ENCODE assay signal across 1 cellular context in the genomic region with DNA sequence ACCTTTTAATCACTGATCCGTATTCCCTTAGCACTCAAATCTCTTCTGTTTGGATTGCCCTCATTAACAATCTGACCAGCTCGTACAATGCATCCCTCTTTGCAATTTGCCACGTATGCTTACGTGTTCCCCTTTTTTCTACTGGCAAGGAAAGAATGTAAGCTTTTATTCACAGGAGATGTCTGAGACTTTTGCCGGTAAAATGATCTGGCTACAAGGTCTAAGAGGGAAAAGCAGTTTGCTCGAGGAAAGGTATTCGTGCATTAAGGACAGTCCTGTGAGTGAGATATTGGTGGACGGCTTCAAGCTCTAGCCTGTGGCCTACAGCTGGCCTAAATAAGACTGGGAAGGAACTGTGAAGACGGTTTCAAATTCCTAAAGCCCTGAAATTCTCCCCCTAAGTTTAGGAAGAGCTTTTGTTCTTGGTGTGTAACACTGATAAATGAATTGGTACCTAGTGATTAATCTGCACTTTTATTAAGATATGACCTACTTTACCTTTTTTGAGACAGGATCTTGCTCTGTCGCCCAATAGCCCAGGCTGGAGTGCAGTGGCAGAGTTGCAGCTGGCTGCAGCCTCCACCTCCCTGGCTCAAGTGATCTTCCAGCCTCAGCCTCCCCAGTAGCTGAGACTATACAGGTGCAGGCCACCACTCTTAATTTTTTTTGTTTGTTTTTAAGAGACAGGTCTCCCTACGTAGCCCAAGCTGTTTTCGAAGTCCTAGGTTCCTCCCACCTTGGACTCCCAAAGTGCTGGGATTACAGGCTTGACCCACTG.
TF ChIP-seq lines count a peak whose summit lies in the region.

No MANE protein-coding gene starts in this region.

TF ChIP-seq in SK-N-SH treated with all-trans-retinoic acid at 6 μM for 48 hours, 23 proteins besides CTCF, POLR2A, EP300 and RAD21 (continued from another document):
- TF ChIP-seq, protein P1, sequence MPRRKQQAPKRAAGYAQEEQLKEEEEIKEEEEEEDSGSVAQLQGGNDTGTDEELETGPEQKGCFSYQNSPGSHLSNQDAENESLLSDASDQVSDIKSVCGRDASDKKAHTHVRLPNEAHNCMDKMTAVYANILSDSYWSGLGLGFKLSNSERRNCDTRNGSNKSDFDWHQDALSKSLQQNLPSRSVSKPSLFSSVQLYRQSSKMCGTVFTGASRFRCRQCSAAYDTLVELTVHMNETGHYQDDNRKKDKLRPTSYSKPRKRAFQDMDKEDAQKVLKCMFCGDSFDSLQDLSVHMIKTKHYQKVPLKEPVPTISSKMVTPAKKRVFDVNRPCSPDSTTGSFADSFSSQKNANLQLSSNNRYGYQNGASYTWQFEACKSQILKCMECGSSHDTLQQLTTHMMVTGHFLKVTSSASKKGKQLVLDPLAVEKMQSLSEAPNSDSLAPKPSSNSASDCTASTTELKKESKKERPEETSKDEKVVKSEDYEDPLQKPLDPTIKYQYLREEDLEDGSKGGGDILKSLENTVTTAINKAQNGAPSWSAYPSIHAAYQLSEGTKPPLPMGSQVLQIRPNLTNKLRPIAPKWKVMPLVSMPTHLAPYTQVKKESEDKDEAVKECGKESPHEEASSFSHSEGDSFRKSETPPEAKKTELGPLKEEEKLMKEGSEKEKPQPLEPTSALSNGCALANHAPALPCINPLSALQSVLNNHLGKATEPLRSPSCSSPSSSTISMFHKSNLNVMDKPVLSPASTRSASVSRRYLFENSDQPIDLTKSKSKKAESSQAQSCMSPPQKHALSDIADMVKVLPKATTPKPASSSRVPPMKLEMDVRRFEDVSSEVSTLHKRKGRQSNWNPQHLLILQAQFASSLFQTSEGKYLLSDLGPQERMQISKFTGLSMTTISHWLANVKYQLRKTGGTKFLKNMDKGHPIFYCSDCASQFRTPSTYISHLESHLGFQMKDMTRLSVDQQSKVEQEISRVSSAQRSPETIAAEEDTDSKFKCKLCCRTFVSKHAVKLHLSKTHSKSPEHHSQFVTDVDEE (CRISPR knock-in tag; IDR thresholded peaks at IDR 0.05) = no peak
- TF ChIP-seq ZNF8 (CRISPR knock-in tag; IDR thresholded peaks at IDR 0.05) = no peak
